8 cellular contexts compared by ENCODE assay signal in the genomic region with DNA sequence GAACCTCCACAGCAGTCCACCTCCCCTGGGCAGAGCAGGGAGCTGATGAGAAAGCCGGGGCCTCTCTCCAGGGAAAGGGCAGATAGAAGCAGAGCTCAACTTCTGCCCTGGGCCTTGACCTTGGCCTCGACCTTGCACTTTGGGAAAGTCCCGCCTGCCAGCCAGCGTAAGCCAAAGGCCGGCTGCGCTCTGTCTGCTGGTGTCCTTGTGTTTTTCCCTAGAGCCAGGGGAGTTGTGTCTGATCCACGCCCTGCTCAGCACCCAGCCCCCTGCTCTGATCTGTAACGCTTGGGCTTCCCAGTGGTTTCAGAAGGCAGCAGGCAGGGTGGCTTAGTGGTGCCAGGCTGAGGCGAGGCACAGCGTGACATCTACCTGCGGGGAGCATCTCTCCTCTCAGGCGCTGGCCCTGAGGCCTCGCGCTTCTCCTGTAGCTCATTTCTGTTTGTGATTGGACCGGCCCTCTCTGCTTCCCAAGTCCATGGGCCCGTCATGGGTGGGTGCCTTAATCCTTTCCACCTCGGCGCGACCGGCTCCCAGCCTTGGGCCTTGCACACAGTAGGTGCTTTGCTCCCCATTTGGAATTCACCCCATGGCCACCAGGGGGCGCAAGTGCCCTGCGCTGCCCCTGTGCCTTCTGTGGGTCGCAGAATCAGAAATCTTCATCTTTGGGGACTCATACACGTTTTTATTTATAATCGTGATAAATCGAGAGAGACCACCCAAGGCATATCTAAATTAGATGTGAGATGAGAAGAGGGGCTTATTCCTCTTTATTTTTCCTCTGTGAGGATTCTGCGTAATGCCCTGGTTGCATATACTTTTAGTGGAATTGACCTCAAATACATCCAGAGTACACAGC. TPM values are rescaled to one million over a fixed set of nuclear protein-coding genes. Genes with fewer than 3 reads are reported as not detected.
DNase-seq lines count a peak whose midpoint lies in the region; ATAC-seq and TF ChIP-seq lines count a peak whose summit lies in the region.

No MANE protein-coding gene starts in this region.

- no peak for TF ChIP-seq EP300 in sigmoid colon (IDR thresholded peaks at IDR 0.05)

- intact Hi-C loops in sigmoid colon (cut with DNase I), result loop anchor here (10.0 kb wide), 1 partner anchor 169 kb away; no protein-coding TSS in a partner anchor

- H3K4me3 ChIP-seq in HFF-Myc (replicated peaks; ENCODE audit: low read depth, low read length), result no peak overlapping the region
- H3K4me3 ChIP-seq in sigmoid colon, result no peak overlapping the region

- TF ChIP-seq CTCF in HFF-Myc (IDR thresholded peaks at IDR 0.05; ENCODE audit: low read depth, low read length, missing control alignments) (peak; percentile 93), sigmoid colon (IDR thresholded peaks at IDR 0.05) (peak; percentile 64 to 90 (median 78))

- no peaks in the 10 kb centered on the region for H3K9me3 ChIP-seq in sigmoid colon

- H3K36me3 ChIP-seq in sigmoid colon, result no peaks in the 10 kb centered on the region

- H3K4me1 ChIP-seq in sigmoid colon, result no peaks in the 10 kb centered on the region

- no peak for ATAC-seq in HG02981 (IDR thresholded peaks at IDR 0.05; ENCODE audit: unreplicated experiment)

- no peak overlapping the region for H3K27ac ChIP-seq in sigmoid colon

- H3K27me3 ChIP-seq in sigmoid colon, result peaks cover 0 to 23% (median 12%) of the 10 kb centered on the region in 3 donors

- 60 to 63% methylated on average over 27 of the region's 27 CpGs for WGBS in sigmoid colon, 2 donors

- DNase-seq in AG08395 (ENCODE audit: low spot score), result peak; percentile 27
- DNase-seq in HFF-Myc (ENCODE audit: extremely low read depth, low read depth), result no peak
- peak; percentile 37 to 48 for DNase-seq in activated CD4-positive, alpha-beta T cell treated with anti-CD3 and anti-CD28 coated beads, Interleukin-2, amount 50 U/mL, for 24 hours (ENCODE audit: low read depth in 1 of 2, low spot score in 1 of 2)
- peak; percentile 54 for DNase-seq in effector CD8-positive, alpha-beta T cell (lab: John Stamatoyannopoulos, UW)
- no peak for DNase-seq in sigmoid colon
- DNase-seq in C1 segment of cervical spinal cord (lab: John Stamatoyannopoulos, UW), result no peak
- DNase-seq in NOMO-1 (lab: John Stamatoyannopoulos, UW; ENCODE audit: unreplicated experiment in 2 of 2), result no peak

- no peak for TF ChIP-seq POLR2A in sigmoid colon (IDR thresholded peaks at IDR 0.05)

RNA-seq across cellular contexts. Expression of gene SGSH, which starts 24.2 kb away (rescaled TPM):
- 10 to 100 TPM; 11.4 to 31.6 (median 12.9) TPM for total RNA-seq in sigmoid colon
- 10 to 100 TPM in 1 of 3 donors, 1 to 10 TPM in 2; 3.6 to 37.0 (median 6.7) TPM for polyA plus RNA-seq in sigmoid colon

RNA-seq across cellular contexts. Expression of gene SLC26A11, which starts 24.3 kb away (rescaled TPM):
- 10 to 100 TPM in 3 of 4 donors, 1 to 10 TPM in 1; 6.8 to 14.5 (median 11.5) TPM for total RNA-seq in sigmoid colon
- polyA plus RNA-seq in sigmoid colon, result 1 to 10 TPM; 2.3 to 9.3 (median 3.0) TPM

RNA-seq across cellular contexts. Expression of gene CARD14, which starts 26.1 kb away (rescaled TPM):
- not detected for total RNA-seq in sigmoid colon
- 1 to 10 TPM in 2 of 3 donors, under 1 TPM in 1; 0.23 to 1.8 (median 1.5) TPM for polyA plus RNA-seq in sigmoid colon

RNA-seq across cellular contexts. Expression of gene EIF4A3, which starts 49.0 kb away (rescaled TPM):
- total RNA-seq in sigmoid colon, result 10 to 100 TPM; 26.6 to 45.1 (median 39.8) TPM
- polyA plus RNA-seq in sigmoid colon, result 10 to 100 TPM; 60.7 to 97.1 (median 85.1) TPM

Comparison
In these comparisons a context has a peak if more than half of its experiments do, and no peak if none do; other contexts are left out.
1. DNase-seq: peak in AG08395 (single experiment), activated CD4-positive, alpha-beta T cell treated with anti-CD3 and anti-CD28 coated beads, Interleukin-2, amount 50 U/mL, for 24 hours (2 of 2) and effector CD8-positive, alpha-beta T cell (single experiment); none in HFF-Myc (single experiment), sigmoid colon (single experiment), C1 segment of cervical spinal cord (0 of 14) and NOMO-1 (0 of 2).